Comparison of ENCODE assay signal across 12 cellular contexts in the genomic region with DNA sequence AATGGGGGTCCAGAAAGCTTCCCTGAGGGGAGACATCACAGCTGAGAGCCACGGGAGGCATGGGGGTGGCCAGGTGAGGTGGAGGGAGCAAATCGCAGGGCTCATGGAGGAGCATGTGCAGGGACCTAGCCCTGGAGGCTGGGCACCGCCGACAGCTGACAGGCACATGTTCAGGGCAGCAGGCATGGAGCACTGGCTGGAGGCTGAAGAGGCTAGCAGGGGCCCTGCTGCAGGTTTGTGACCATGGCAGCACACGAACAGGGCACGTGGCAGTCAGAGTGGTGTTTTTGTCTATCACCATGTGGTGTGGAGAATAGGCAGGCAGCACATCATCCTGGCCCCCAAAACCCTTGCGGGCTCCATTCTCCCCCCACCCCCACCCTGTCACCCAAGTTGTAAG. TPM values are rescaled to one million over a fixed set of nuclear protein-coding genes. Genes with fewer than 3 reads are reported as not detected.
DNase-seq lines count a peak whose midpoint lies in the region; ATAC-seq and TF ChIP-seq lines count a peak whose summit lies in the region.
"Had no signal": no experiment of that assay in that cellular context is flagged by ENCODE, and none has a peak within 500 bp of the region (broad histone marks: within the 10 kb centered on the region; RNA-seq: fewer than 3 reads in every experiment).

No MANE protein-coding gene starts in this region.

- H3K79me2 ChIP-seq in HCT116 (ENCODE audit: insufficient read depth, low read length) (no peaks in the 10 kb centered on the region), hepatocyte (peaks cover 11% of the 10 kb centered on the region), smooth muscle cell (ENCODE audit: low read depth) (no peaks in the 10 kb centered on the region)

- no peaks in the 10 kb centered on the region for H4K20me1 ChIP-seq in HCT116 (ENCODE audit: insufficient read depth)
- H4K20me1 ChIP-seq in hepatocyte (ENCODE audit: insufficient read depth, poor library complexity, severe bottlenecking): no peaks in the 10 kb centered on the region
- H4K20me1 ChIP-seq in smooth muscle cell (ENCODE audit: low read depth): no peaks in the 10 kb centered on the region

- H3K4me1 ChIP-seq in HCT116 (ENCODE audit: control insufficient read depth in 1 of 2, insufficient read depth in 2 of 2, low read length in 2 of 2) (peaks cover 0 to 20% of the 10 kb centered on the region in 2 experiments; a peak in 2 of 4 replicates), hepatocyte (ENCODE audit: insufficient read depth) (peaks cover 62% of the 10 kb centered on the region), stomach (peaks cover 53 to 73% (median 57%) of the 10 kb centered on the region in 4 donors), ascending aorta (peaks cover 0 to 4% of the 10 kb centered on the region in 2 donors), smooth muscle cell (ENCODE audit: low read depth) (peaks cover 12% of the 10 kb centered on the region)

- H3K9me3 ChIP-seq in HCT116 (ENCODE audit: control insufficient read depth in 1 of 2, insufficient read depth in 1 of 2, low read depth in 1 of 2, low read length in 2 of 2) (no peaks in the 10 kb centered on the region), hepatocyte (ENCODE audit: low read depth) (no peaks in the 10 kb centered on the region), stomach (no peaks in the 10 kb centered on the region), ascending aorta (no peaks in the 10 kb centered on the region), smooth muscle cell (replicated peaks; ENCODE audit: low read depth) (no peaks in the 10 kb centered on the region)

- RAD21 ChIA-PET in HCT116 (lab: Charles Lee; ENCODE audit: low non-redundant PET in 1 of 2, low total read pairs in 2 of 2, uncharacterized antibody in 2 of 2, unreplicated experiment in 2 of 2): no interaction called here

- H2AFZ ChIP-seq in HCT116 (ENCODE audit: low read depth, low read length, poor library complexity, severe bottlenecking): no peak overlapping the region
- H2AFZ ChIP-seq in hepatocyte: no peak overlapping the region
- H2AFZ ChIP-seq in smooth muscle cell (ENCODE audit: low read depth): no peak overlapping the region

- CTCF ChIA-PET in HCT116 (lab: Charles Lee): no interaction called here

- no peak for TF ChIP-seq EP300 in stomach (IDR thresholded peaks at IDR 0.05)

- no peak for TF ChIP-seq RAD21 in HCT116 (IDR thresholded peaks at IDR 0.05; ENCODE audit: low read depth)

- no peak for TF ChIP-seq POLR2A in HCT116 (IDR thresholded peaks at IDR 0.05; ENCODE audit: borderline replicate concordance, extremely low read depth, insufficient read depth, insufficient read length)
- no peak for TF ChIP-seq POLR2A in stomach (IDR thresholded peaks at IDR 0.05)

- no TSS peak for BruUV-seq in HCT116 (replicated peaks; lab: Mats Ljungman, UMichigan)

- intact Hi-C loops in HCT116 (cut with micrococcal nuclease): no loop called here
- intact Hi-C loops in stomach (cut with DNase I; ENCODE audit: low total_unique reads): no loop called here
- intact Hi-C loops in ascending aorta (cut with DNase I): no loop called here

- WGBS in hepatocyte (ENCODE audit: low lambda C conversion rate, missing lambda C conversion rate): 99% methylated on average over 7 of the region's 7 CpGs
- whole genome bisulfite sequencing in stomach, 5 donors: 85 to 94% (median 87%) methylated on average over 7 of the region's 7 CpGs
- 87% methylated on average over 4 of the region's 7 CpGs for WGBS in smooth muscle cell (ENCODE audit: low lambda C conversion rate)

- H3K27me3 ChIP-seq in HCT116 (ENCODE audit: insufficient read depth, low read length) (no peaks in the 10 kb centered on the region), hepatocyte (no peaks in the 10 kb centered on the region), stomach (no peaks in the 10 kb centered on the region), ascending aorta (no peaks in the 10 kb centered on the region), smooth muscle cell (ENCODE audit: low read depth) (no peaks in the 10 kb centered on the region)

- no peak for DNase-seq in HCT116 (ENCODE audit: low read depth, low spot score)
- no peak for DNase-seq in hepatocyte (ENCODE audit: low spot score)
- DNase-seq in stomach: no peak
- no peak for DNase-seq in ascending aorta (ENCODE audit: low spot score in 2 of 2)
- no peak for DNase-seq in smooth muscle cell (lab: John Stamatoyannopoulos, UW; ENCODE audit: unreplicated experiment)
- DNase-seq: ACHN; CD4-positive, alpha-beta memory T cell; NCI-H187 treated with DMSO at 0.1 percent for 48 hours; NCI-H446 had no signal

- no peaks in the 10 kb centered on the region for H3F3A ChIP-seq in smooth muscle cell (ENCODE audit: low read depth)

- POLR2A ChIA-PET in HCT116 (lab: Charles Lee): no interaction called here

- H3K27ac ChIP-seq in HCT116 (ENCODE audit: low read depth, low read length) (no peak overlapping the region), VCaP (peak overlapping the region; percentile 82), hepatocyte (peak overlapping the region; percentile 92), stomach (peak overlapping the region; percentile 10 to 79 (median 74)), ascending aorta (no peak overlapping the region), smooth muscle cell (ENCODE audit: low read depth) (no peak overlapping the region)

- TF ChIP-seq CTCF in HCT116 (IDR thresholded peaks at IDR 0.05 in 2 of 3, conservative IDR thresholded peaks at IDR 0.05 in 1 of 3; ENCODE audit: borderline replicate concordance in 1 of 3, insufficient read depth in 1 of 3, low read depth in 2 of 3, low read length in 2 of 3) (no peak), VCaP (conservative IDR thresholded peaks at IDR 0.05) (no peak), hepatocyte (IDR thresholded peaks at IDR 0.05; ENCODE audit: poor library complexity) (no peak), stomach (IDR thresholded peaks at IDR 0.05) (no peak), ascending aorta (IDR thresholded peaks at IDR 0.05) (no peak), smooth muscle cell (IDR thresholded peaks at IDR 0.05; ENCODE audit: borderline replicate concordance, insufficient read depth, poor library complexity, severe bottlenecking) (no peak)

- H3K36me3 ChIP-seq in HCT116 (ENCODE audit: control insufficient read depth in 1 of 2, insufficient read depth in 2 of 2, low read length in 2 of 2) (no peaks in the 10 kb centered on the region; a peak in 1 of 4 replicates), hepatocyte (replicated peaks; ENCODE audit: insufficient read depth, low read depth) (no peaks in the 10 kb centered on the region), stomach (no peaks in the 10 kb centered on the region), ascending aorta (no peaks in the 10 kb centered on the region), smooth muscle cell (ENCODE audit: low read depth) (no peaks in the 10 kb centered on the region)

- no peak overlapping the region for H3K4me2 ChIP-seq in HCT116 (ENCODE audit: low read length)
- H3K4me2 ChIP-seq in hepatocyte: peak overlapping the region; percentile 57
- no peak overlapping the region for H3K4me2 ChIP-seq in smooth muscle cell

- no peak overlapping the region for H3K9ac ChIP-seq in HCT116 (ENCODE audit: low read length)
- no peak overlapping the region for H3K9ac ChIP-seq in smooth muscle cell (ENCODE audit: low read depth)

- H3K4me3 ChIP-seq in HCT116 (replicated peaks in 1 of 2; ENCODE audit: low read depth in 1 of 2, low read length in 2 of 2): no peak overlapping the region
- H3K4me3 ChIP-seq in hepatocyte: no peak overlapping the region
- H3K4me3 ChIP-seq in stomach: no peak overlapping the region
- H3K4me3 ChIP-seq in ascending aorta: no peak overlapping the region
- H3K4me3 ChIP-seq in smooth muscle cell: no peak overlapping the region

- ATAC-seq in HCT116: no peak
- no peak for ATAC-seq in HG03159 (IDR thresholded peaks at IDR 0.05; ENCODE audit: unreplicated experiment)
- ATAC-seq in GM21529 (IDR thresholded peaks at IDR 0.05; ENCODE audit: unreplicated experiment): no peak

- H3K9me2 ChIP-seq in HCT116 (ENCODE audit: insufficient read depth) (no peaks in the 10 kb centered on the region), hepatocyte (replicated peaks; ENCODE audit: insufficient read depth) (no peaks in the 10 kb centered on the region)

TF ChIP-seq in HCT116, 20 proteins besides CTCF, POLR2A, EP300 and RAD21:
- TF ChIP-seq POLR2AphosphoS5 (IDR thresholded peaks at IDR 0.05; ENCODE audit: low read depth, low read length): peak; percentile 24; the same call in 1 of the 2 replicates
- no peak for TF ChIP-seq TCF7L2 (IDR thresholded peaks at IDR 0.05; ENCODE audit: borderline replicate concordance, extremely low read depth, insufficient read depth, insufficient read length)

RNA-seq across cellular contexts. Expression of gene CDC42EP2, which starts 10.1 kb away (rescaled TPM):
- total RNA-seq in HCT116 (2021; ENCODE audit: unreplicated experiment) (15.4 TPM), hepatocyte (19.5 and 21.7 TPM in 2 replicates), stomach (10 to 100 TPM in 2 of 5 donors, 1 to 10 TPM in 1, under 1 TPM in 1, not detected in 1; 0.89 to 18.3 (median 8.3) TPM), ascending aorta (20.6 TPM), smooth muscle cell (0.94 and 4.0 TPM in 2 replicates)
- polyA plus RNA-seq in HCT116 (2012): 17.2 and 20.4 TPM in 2 replicates
- polyA plus RNA-seq in hepatocyte (31.2 and 35.0 TPM in 2 replicates), stomach (10 to 100 TPM; 13.8 to 22.0 (median 18.4) TPM), smooth muscle cell (7.8 and 13.0 TPM in 2 replicates)
- polyA plus RNA-seq: CD4-positive, alpha-beta memory T cell had no signal

RNA-seq across cellular contexts. Expression of gene DPF2, which starts 29.0 kb away (rescaled TPM):
- total RNA-seq in HCT116 (2021; ENCODE audit: unreplicated experiment) (72.0 TPM), hepatocyte (26.8 and 28.4 TPM in 2 replicates), stomach (10 to 100 TPM; 14.7 to 92.8 (median 35.1) TPM), ascending aorta (70.9 TPM), smooth muscle cell (40.1 and 40.5 TPM in 2 replicates)
- 57.3 and 62.2 TPM in 2 replicates for polyA plus RNA-seq in HCT116 (2012)
- polyA plus RNA-seq in hepatocyte (50.0 and 51.6 TPM in 2 replicates), stomach (10 to 100 TPM; 14.9 to 22.6 (median 19.6) TPM), smooth muscle cell (69.4 and 82.1 TPM in 2 replicates)

RNA-seq across cellular contexts. Expression of gene POLA2, which starts 42.9 kb away (rescaled TPM):
- total RNA-seq in HCT116 (2021; ENCODE audit: unreplicated experiment): 20.0 TPM
- 14.1 and 17.3 TPM in 2 replicates for polyA plus RNA-seq in HCT116 (2012)
- 2.5 and 4.1 TPM in 2 replicates for total RNA-seq in hepatocyte
- 5.0 and 8.0 TPM in 2 replicates for polyA plus RNA-seq in hepatocyte
- total RNA-seq in stomach: 10 to 100 TPM in 2 of 5 donors, 1 to 10 TPM in 3; 1.7 to 17.0 (median 5.5) TPM
- polyA plus RNA-seq in stomach: 10 to 100 TPM in 2 of 3 donors, 1 to 10 TPM in 1; 8.6 to 11.2 (median 10.3) TPM
- total RNA-seq in ascending aorta: 27.4 TPM
- 2.5 and 4.4 TPM in 2 replicates for total RNA-seq in smooth muscle cell
- polyA plus RNA-seq in smooth muscle cell: 8.4 and 9.2 TPM in 2 replicates

RNA-seq across cellular contexts. Expression of gene TIGD3, which starts 49.9 kb away (rescaled TPM):
- total RNA-seq in HCT116 (2021; ENCODE audit: unreplicated experiment) (2.4 TPM), hepatocyte (1.7 and 1.8 TPM in 2 replicates), stomach (1 to 10 TPM in 1 of 5 donors, not detected in 4; 4.5 TPM), ascending aorta (not detected), smooth muscle cell (0.49 TPM in 1 of 2 replicates, not detected in the other)
- 1.5 and 1.6 TPM in 2 replicates for polyA plus RNA-seq in HCT116 (2012)
- polyA plus RNA-seq in hepatocyte (1.6 and 2.0 TPM in 2 replicates), stomach (under 1 TPM in 2 of 3 donors, not detected in 1; 0.25 to 0.44 TPM), smooth muscle cell (not detected in 2 replicates)

Comparison
In these comparisons a context has a peak if more than half of its experiments do, and no peak if none do; other contexts are left out.
1. H3K27ac ChIP-seq: peak in VCaP (single experiment), hepatocyte (single experiment) and stomach (5 of 5); none in HCT116 (single experiment), ascending aorta (0 of 2) and smooth muscle cell (single experiment).